ENCODE assay signal across 8 cellular contexts in the genomic region with DNA sequence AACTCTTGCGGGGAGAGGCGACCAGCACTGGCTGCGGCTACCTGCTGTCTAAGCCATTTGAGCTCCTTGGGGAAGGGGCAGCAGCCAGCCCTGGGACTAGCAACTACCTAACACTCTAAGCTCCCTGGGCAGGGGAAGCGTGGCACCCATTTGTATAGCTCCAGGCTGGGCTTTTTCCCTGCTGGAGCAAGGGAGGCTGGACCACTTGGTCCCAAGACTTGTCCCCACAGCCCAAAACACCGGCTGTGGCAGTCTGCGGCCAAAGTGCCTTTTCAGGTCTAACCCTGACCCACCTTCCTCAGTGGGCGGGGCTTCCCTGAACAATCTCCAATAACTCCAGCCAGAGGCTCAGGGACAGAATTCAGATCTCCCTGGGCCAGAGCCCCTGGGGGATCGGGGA.
"Had no signal": no experiment of that assay in that cellular context is flagged by ENCODE, and none has a peak within 500 bp of the region (broad histone marks: within the 10 kb centered on the region; RNA-seq: fewer than 3 reads in every experiment).

No MANE protein-coding gene starts in this region.

- DNase-seq: GDM1, GF-D8 had no signal

- H3K4me3 ChIP-seq: GM12878 had no signal

- FAIRE-seq: G401.6, GM12878, GM12891, GM12892, GM18507, GM19239 had no signal
